1 cellular context compared by ENCODE assay signal in the genomic region with DNA sequence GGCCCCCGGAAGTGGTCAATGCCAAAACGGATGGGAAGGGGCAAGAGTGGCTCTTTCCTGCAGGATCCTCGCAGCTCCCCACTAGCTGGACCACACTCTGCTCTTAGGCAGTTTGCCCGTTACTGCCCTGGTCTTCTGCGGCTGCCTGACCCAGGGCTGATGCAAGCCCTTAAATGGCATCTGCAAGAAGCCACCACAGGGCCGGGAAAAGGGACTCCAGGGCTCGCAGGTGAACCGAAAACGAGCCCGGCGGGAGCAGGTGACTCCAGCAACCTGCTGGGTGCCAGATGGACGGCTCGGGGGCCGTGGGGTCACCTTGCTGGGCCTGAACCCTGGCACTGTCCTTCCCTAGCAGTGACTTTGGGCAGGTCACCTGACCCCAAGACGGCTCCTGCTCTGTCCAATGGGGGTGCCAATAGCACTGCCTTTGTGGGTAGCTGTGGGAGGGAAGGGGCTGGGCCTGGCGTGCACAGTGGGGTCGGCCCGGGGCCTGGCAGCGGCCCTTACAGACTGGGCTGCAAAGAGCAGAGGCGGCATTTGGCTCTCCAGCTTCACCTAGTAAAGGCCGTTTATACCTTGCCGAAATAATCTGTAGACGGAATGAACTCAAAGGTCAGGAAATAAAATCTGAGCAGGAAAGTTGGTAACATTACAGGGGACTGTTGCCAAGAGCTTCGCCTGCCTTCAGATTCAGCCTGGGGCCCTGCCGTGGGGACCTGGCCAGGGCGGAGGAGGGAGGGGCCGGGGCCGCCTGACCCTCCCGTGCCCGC.
TF ChIP-seq lines count a peak whose summit lies in the region.

No MANE protein-coding gene starts in this region.

TF ChIP-seq in HEK293, 187 proteins besides CTCF, POLR2A, EP300 and RAD21 (continued from another document and continues in another):
- TF ChIP-seq ZBTB48 (tag by site-specific recombination; IDR thresholded peaks at IDR 0.05): 0 out of 2 replicates have a peak, but pooled peaks have one; percentile 52
- TF ChIP-seq, protein P1, sequence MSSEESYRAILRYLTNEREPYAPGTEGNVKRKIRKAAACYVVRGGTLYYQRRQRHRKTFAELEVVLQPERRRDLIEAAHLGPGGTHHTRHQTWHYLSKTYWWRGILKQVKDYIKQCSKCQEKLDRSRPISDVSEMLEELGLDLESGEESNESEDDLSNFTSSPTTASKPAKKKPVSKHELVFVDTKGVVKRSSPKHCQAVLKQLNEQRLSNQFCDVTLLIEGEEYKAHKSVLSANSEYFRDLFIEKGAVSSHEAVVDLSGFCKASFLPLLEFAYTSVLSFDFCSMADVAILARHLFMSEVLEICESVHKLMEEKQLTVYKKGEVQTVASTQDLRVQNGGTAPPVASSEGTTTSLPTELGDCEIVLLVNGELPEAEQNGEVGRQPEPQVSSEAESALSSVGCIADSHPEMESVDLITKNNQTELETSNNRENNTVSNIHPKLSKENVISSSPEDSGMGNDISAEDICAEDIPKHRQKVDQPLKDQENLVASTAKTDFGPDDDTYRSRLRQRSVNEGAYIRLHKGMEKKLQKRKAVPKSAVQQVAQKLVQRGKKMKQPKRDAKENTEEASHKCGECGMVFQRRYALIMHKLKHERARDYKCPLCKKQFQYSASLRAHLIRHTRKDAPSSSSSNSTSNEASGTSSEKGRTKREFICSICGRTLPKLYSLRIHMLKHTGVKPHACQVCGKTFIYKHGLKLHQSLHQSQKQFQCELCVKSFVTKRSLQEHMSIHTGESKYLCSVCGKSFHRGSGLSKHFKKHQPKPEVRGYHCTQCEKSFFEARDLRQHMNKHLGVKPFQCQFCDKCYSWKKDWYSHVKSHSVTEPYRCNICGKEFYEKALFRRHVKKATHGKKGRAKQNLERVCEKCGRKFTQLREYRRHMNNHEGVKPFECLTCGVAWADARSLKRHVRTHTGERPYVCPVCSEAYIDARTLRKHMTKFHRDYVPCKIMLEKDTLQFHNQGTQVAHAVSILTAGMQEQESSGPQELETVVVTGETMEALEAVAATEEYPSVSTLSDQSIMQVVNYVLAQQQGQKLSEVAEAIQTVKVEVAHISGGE (tag by site-specific recombination; conservative IDR thresholded peaks at IDR 0.05; ENCODE audit: low read depth): no peak
- TF ChIP-seq SALL2 (tag by site-specific recombination; IDR thresholded peaks at IDR 0.05; ENCODE audit: borderline replicate concordance): no peak
- TF ChIP-seq MEIS1 (CRISPR knock-in tag; IDR thresholded peaks at IDR 0.05; ENCODE audit: borderline replicate concordance): no peak
- TF ChIP-seq ZNF747 (tag by site-specific recombination; IDR thresholded peaks at IDR 0.05): no peak
- TF ChIP-seq ZNF169 (tag by site-specific recombination; IDR thresholded peaks at IDR 0.05): no peak
- peak; percentile 28 for TF ChIP-seq GLIS2 (tag by site-specific recombination; IDR thresholded peaks at IDR 0.05)
- no peak for TF ChIP-seq ZIC2 (tag by site-specific recombination; IDR thresholded peaks at IDR 0.05)
- no peak for TF ChIP-seq OVOL3 (tag by site-specific recombination; IDR thresholded peaks at IDR 0.05)
- TF ChIP-seq, protein P2, sequence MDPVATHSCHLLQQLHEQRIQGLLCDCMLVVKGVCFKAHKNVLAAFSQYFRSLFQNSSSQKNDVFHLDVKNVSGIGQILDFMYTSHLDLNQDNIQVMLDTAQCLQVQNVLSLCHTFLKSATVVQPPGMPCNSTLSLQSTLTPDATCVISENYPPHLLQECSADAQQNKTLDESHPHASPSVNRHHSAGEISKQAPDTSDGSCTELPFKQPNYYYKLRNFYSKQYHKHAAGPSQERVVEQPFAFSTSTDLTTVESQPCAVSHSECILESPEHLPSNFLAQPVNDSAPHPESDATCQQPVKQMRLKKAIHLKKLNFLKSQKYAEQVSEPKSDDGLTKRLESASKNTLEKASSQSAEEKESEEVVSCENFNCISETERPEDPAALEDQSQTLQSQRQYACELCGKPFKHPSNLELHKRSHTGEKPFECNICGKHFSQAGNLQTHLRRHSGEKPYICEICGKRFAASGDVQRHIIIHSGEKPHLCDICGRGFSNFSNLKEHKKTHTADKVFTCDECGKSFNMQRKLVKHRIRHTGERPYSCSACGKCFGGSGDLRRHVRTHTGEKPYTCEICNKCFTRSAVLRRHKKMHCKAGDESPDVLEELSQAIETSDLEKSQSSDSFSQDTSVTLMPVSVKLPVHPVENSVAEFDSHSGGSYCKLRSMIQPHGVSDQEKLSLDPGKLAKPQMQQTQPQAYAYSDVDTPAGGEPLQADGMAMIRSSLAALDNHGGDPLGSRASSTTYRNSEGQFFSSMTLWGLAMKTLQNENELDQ (tag by site-specific recombination; IDR thresholded peaks at IDR 0.05; ENCODE audit: low read depth): no peak
- TF ChIP-seq, protein P3, sequence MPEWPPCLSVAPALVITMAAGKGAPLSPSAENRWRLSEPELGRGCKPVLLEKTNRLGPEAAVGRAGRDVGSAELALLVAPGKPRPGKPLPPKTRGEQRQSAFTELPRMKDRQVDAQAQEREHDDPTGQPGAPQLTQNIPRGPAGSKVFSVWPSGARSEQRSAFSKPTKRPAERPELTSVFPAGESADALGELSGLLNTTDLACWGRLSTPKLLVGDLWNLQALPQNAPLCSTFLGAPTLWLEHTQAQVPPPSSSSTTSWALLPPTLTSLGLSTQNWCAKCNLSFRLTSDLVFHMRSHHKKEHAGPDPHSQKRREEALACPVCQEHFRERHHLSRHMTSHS (tag by site-specific recombination; IDR thresholded peaks at IDR 0.05): no peak
- TF ChIP-seq, protein P4, sequence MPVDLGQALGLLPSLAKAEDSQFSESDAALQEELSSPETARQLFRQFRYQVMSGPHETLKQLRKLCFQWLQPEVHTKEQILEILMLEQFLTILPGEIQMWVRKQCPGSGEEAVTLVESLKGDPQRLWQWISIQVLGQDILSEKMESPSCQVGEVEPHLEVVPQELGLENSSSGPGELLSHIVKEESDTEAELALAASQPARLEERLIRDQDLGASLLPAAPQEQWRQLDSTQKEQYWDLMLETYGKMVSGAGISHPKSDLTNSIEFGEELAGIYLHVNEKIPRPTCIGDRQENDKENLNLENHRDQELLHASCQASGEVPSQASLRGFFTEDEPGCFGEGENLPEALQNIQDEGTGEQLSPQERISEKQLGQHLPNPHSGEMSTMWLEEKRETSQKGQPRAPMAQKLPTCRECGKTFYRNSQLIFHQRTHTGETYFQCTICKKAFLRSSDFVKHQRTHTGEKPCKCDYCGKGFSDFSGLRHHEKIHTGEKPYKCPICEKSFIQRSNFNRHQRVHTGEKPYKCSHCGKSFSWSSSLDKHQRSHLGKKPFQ (tag by site-specific recombination; IDR thresholded peaks at IDR 0.05): no peak
- TF ChIP-seq ZNF677 (tag by site-specific recombination; IDR thresholded peaks at IDR 0.05): no peak
- TF ChIP-seq HOXC10 (CRISPR knock-in tag; IDR thresholded peaks at IDR 0.05): no peak
- TF ChIP-seq ZFP69B (tag by site-specific recombination; IDR thresholded peaks at IDR 0.05): no peak
- no peak for TF ChIP-seq ZNF548 (tag by site-specific recombination; IDR thresholded peaks at IDR 0.05)
- no peak for TF ChIP-seq ZNF214 (tag by site-specific recombination; IDR thresholded peaks at IDR 0.05; ENCODE audit: borderline replicate concordance)
- TF ChIP-seq, protein P5, sequence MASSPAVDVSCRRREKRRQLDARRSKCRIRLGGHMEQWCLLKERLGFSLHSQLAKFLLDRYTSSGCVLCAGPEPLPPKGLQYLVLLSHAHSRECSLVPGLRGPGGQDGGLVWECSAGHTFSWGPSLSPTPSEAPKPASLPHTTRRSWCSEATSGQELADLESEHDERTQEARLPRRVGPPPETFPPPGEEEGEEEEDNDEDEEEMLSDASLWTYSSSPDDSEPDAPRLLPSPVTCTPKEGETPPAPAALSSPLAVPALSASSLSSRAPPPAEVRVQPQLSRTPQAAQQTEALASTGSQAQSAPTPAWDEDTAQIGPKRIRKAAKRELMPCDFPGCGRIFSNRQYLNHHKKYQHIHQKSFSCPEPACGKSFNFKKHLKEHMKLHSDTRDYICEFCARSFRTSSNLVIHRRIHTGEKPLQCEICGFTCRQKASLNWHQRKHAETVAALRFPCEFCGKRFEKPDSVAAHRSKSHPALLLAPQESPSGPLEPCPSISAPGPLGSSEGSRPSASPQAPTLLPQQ (tag by site-specific recombination; IDR thresholded peaks at IDR 0.05): 0 out of 2 replicates have a peak, but pooled peaks have one; percentile 28
- TF ChIP-seq ZNF404 (tag by site-specific recombination; IDR thresholded peaks at IDR 0.05): no peak
- peak; percentile 47; the same call in 1 of the 2 replicates for TF ChIP-seq SP3 (tag by site-specific recombination; IDR thresholded peaks at IDR 0.05)
- TF ChIP-seq, protein P6, sequence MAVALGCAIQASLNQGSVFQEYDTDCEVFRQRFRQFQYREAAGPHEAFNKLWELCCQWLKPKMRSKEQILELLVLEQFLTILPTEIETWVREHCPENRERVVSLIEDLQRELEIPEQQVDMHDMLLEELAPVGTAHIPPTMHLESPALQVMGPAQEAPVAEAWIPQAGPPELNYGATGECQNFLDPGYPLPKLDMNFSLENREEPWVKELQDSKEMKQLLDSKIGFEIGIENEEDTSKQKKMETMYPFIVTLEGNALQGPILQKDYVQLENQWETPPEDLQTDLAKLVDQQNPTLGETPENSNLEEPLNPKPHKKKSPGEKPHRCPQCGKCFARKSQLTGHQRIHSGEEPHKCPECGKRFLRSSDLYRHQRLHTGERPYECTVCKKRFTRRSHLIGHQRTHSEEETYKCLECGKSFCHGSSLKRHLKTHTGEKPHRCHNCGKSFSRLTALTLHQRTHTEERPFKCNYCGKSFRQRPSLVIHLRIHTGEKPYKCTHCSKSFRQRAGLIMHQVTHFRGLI (tag by site-specific recombination; IDR thresholded peaks at IDR 0.05): no peak
- no peak for TF ChIP-seq ZNF600 (tag by site-specific recombination; IDR thresholded peaks at IDR 0.05)
- no peak for TF ChIP-seq ZNF626 (tag by site-specific recombination; IDR thresholded peaks at IDR 0.05)
- no peak for TF ChIP-seq ZEB2 (tag by site-specific recombination; IDR thresholded peaks at IDR 0.05)
- TF ChIP-seq, protein P7, sequence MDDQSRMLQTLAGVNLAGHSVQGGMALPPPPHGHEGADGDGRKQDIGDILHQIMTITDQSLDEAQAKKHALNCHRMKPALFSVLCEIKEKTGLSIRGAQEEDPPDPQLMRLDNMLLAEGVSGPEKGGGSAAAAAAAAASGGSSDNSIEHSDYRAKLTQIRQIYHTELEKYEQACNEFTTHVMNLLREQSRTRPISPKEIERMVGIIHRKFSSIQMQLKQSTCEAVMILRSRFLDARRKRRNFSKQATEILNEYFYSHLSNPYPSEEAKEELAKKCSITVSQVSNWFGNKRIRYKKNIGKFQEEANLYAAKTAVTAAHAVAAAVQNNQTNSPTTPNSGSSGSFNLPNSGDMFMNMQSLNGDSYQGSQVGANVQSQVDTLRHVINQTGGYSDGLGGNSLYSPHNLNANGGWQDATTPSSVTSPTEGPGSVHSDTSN (CRISPR knock-in tag; IDR thresholded peaks at IDR 0.05): no peak
- TF ChIP-seq ZNF114 (tag by site-specific recombination; IDR thresholded peaks at IDR 0.05): no peak
- TF ChIP-seq, protein P8, sequence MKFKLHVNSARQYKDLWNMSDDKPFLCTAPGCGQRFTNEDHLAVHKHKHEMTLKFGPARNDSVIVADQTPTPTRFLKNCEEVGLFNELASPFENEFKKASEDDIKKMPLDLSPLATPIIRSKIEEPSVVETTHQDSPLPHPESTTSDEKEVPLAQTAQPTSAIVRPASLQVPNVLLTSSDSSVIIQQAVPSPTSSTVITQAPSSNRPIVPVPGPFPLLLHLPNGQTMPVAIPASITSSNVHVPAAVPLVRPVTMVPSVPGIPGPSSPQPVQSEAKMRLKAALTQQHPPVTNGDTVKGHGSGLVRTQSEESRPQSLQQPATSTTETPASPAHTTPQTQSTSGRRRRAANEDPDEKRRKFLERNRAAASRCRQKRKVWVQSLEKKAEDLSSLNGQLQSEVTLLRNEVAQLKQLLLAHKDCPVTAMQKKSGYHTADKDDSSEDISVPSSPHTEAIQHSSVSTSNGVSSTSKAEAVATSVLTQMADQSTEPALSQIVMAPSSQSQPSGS (tag by site-specific recombination; IDR thresholded peaks at IDR 0.05; ENCODE audit: low read depth): no peak
- TF ChIP-seq, protein P9, sequence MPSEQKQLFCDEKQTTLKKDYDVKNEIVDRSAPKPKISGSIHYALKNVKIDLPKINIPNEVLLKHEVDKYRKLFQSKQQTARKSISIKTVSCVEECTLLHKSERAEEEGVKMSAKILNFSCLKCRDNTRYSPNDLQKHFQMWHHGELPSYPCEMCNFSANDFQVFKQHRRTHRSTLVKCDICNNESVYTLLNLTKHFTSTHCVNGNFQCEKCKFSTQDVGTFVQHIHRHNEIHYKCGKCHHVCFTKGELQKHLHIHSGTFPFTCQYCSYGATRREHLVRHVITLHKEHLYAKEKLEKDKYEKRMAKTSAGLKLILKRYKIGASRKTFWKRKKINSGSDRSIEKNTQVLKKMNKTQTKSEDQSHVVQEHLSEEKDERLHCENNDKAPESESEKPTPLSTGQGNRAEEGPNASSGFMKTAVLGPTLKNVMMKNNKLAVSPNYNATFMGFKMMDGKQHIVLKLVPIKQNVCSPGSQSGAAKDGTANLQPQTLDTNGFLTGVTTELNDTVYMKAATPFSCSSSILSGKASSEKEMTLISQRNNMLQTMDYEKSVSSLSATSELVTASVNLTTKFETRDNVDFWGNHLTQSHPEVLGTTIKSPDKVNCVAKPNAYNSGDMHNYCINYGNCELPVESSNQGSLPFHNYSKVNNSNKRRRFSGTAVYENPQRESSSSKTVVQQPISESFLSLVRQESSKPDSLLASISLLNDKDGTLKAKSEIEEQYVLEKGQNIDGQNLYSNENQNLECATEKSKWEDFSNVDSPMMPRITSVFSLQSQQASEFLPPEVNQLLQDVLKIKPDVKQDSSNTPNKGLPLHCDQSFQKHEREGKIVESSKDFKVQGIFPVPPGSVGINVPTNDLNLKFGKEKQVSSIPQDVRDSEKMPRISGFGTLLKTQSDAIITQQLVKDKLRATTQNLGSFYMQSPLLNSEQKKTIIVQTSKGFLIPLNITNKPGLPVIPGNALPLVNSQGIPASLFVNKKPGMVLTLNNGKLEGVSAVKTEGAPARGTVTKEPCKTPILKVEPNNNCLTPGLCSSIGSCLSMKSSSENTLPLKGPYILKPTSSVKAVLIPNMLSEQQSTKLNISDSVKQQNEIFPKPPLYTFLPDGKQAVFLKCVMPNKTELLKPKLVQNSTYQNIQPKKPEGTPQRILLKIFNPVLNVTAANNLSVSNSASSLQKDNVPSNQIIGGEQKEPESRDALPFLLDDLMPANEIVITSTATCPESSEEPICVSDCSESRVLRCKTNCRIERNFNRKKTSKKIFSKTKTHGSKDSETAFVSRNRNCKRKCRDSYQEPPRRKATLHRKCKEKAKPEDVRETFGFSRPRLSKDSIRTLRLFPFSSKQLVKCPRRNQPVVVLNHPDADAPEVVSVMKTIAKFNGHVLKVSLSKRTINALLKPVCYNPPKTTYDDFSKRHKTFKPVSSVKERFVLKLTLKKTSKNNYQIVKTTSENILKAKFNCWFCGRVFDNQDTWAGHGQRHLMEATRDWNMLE (tag by site-specific recombination; conservative IDR thresholded peaks at IDR 0.05; ENCODE audit: low read depth): no peak
- TF ChIP-seq ZFP41 (tag by site-specific recombination; IDR thresholded peaks at IDR 0.05; ENCODE audit: borderline replicate concordance): no peak
- TF ChIP-seq KLF10 (tag by site-specific recombination; IDR thresholded peaks at IDR 0.05): no peak
- no peak for TF ChIP-seq PRDM1 (tag by site-specific recombination; IDR thresholded peaks at IDR 0.05)
- no peak for TF ChIP-seq ZNF24 (tag by site-specific recombination; IDR thresholded peaks at IDR 0.05)
- no peak for TF ChIP-seq ZNF623 (tag by site-specific recombination; IDR thresholded peaks at IDR 0.05)
- no peak for TF ChIP-seq ZNF423 (tag by site-specific recombination; IDR thresholded peaks at IDR 0.05)
- no peak for TF ChIP-seq ZNF202 (tag by site-specific recombination; IDR thresholded peaks at IDR 0.05; ENCODE audit: borderline replicate concordance)
- TF ChIP-seq ZBTB8A (tag by site-specific recombination; IDR thresholded peaks at IDR 0.05): peak; percentile 17; the same call in 1 of the 2 replicates
- no peak for TF ChIP-seq ZNF350 (tag by site-specific recombination; IDR thresholded peaks at IDR 0.05)
- no peak for TF ChIP-seq ZXDB (tag by site-specific recombination; IDR thresholded peaks at IDR 0.05)
- no peak for TF ChIP-seq ZNF266 (tag by site-specific recombination; IDR thresholded peaks at IDR 0.05; ENCODE audit: low read depth)
